In genomic region chr19:15195987-15196682, GRCh38 we compare ENCODE assay signal across 8 cellular contexts. TPM values are rescaled to one million over a fixed set of nuclear protein-coding genes. Genes with fewer than 3 reads are reported as not detected.
DNase-seq lines count a peak whose midpoint lies in the region; ATAC-seq, FAIRE-seq and TF ChIP-seq lines count a peak whose summit lies in the region.

No MANE protein-coding gene starts in this region.

- no peak overlapping the region for H3K14ac ChIP-seq in H1 (ENCODE audit: insufficient read length)

- no peak overlapping the region for H3K23ac ChIP-seq in H1 (ENCODE audit: insufficient read length)

- H3K9ac ChIP-seq in H1 (replicated peaks in 1 of 4; ENCODE audit: extremely low read depth in 1 of 4, low read depth in 3 of 4, low read length in 3 of 4) = no peak overlapping the region

- H3K4me3 ChIP-seq in H1 (ENCODE audit: extremely low read depth in 1 of 4, insufficient read depth in 2 of 4, low read depth in 3 of 4, low read length in 4 of 4) (peak overlapping the region; percentile 49 to 80 (median 56); a peak in 7 of 8 replicates), ovary (peak overlapping the region; percentile 25)

- peaks cover 6 to 38% of the 10 kb centered on the region in 2 experiments for H4K20me1 ChIP-seq in H1 (replicated peaks in 1 of 2; ENCODE audit: control insufficient read depth in 1 of 2, insufficient read depth in 2 of 2, low read length in 2 of 2)

- DNase-seq in DMS79 (lab: John Stamatoyannopoulos, UW) (peak; percentile 86), NCI-H1417 treated with DMSO at 0.1 percent for 48 hours (lab: John Stamatoyannopoulos, UW) (peak; percentile 13), H1 (ENCODE audit: low read depth in 1 of 2, low spot score in 2 of 2) (peak in 1 of 2 experiments; percentile 98), ovary (peak in 1 of 5 donors; percentile 48), middle frontal gyrus (ENCODE audit: extremely low spot score, low spot score) (no peak), SHP77 (lab: John Stamatoyannopoulos, UW) (no peak)

- POLR2A ChIA-PET in H1 (lab: Charles Lee; ENCODE audit: partially characterized antibody) = interaction anchor here (0.6 to 7.1 kb wide), 24 partner anchors 9 to 182 kb away, joined by 3 to 58 read pairs (median 4); partner anchors contain the start of gene EPHX3

- H3K9me3 ChIP-seq in H1 (ENCODE audit: insufficient read depth in 2 of 2, low read depth in 1 of 2, low read length in 1 of 2) (no peaks in the 10 kb centered on the region), ovary (no peaks in the 10 kb centered on the region)

- no peak overlapping the region for H3K56ac ChIP-seq in H1 (replicated peaks; ENCODE audit: insufficient read length, low read depth, low read length)

- no peak overlapping the region for H2BK15ac ChIP-seq in H1 (ENCODE audit: low read length)

- no peak for TF ChIP-seq POLR2A in H1 (IDR thresholded peaks at IDR 0.05; ENCODE audit: control extremely low read depth in 1 of 2, low read depth in 2 of 2, low read length in 2 of 2)
- no peak for TF ChIP-seq POLR2A in ovary (IDR thresholded peaks at IDR 0.05)

- no peak overlapping the region for H3K27ac ChIP-seq in H1 (ENCODE audit: low read depth, low read length)
- no peak overlapping the region for H3K27ac ChIP-seq in ovary

- H3K4me1 ChIP-seq in H1 (replicated peaks in 1 of 4; ENCODE audit: control insufficient read depth in 3 of 4, insufficient read depth in 4 of 4, low read length in 3 of 4) = peaks cover 4 to 15% (median 10%) of the 10 kb centered on the region in 4 experiments
- H3K4me1 ChIP-seq in ovary (ENCODE audit: insufficient read depth) = no peaks in the 10 kb centered on the region

- H3K4ac ChIP-seq in H1 (replicated peaks; ENCODE audit: insufficient read length, low read depth, low read length) = no peak overlapping the region

- peak overlapping the region; percentile 77 for H4K5ac ChIP-seq in H1 (ENCODE audit: insufficient read length, low read depth, low read length)

- H3K36me3 ChIP-seq in H1 (ENCODE audit: control insufficient read depth in 2 of 4, insufficient read depth in 4 of 4, low read length in 3 of 4) (peaks cover 7 to 39% (median 24%) of the 10 kb centered on the region in 4 experiments; a peak in 7 of 8 replicates), ovary (no peaks in the 10 kb centered on the region)

- H3K23me2 ChIP-seq in H1 (ENCODE audit: low read depth, low read length) = peaks cover 10% of the 10 kb centered on the region

- H3K27me3 ChIP-seq in H1 (replicated peaks in 1 of 4; ENCODE audit: control insufficient read depth in 3 of 4, extremely low read depth in 1 of 4, insufficient read depth in 3 of 4, low read length in 3 of 4) (no peaks in the 10 kb centered on the region; a peak in 1 of 7 replicates), ovary (no peaks in the 10 kb centered on the region)

- peaks cover 14% of the 10 kb centered on the region for H3K79me1 ChIP-seq in H1 (ENCODE audit: low read depth, low read length)

- peak overlapping the region; percentile 71 to 77 for H3K4me2 ChIP-seq in H1 (ENCODE audit: insufficient read depth in 1 of 2, low read depth in 2 of 2, low read length in 2 of 2)

- no peak for ATAC-seq in GM18517 (IDR thresholded peaks at IDR 0.05; ENCODE audit: unreplicated experiment)
- no peak for ATAC-seq in GM21423 (IDR thresholded peaks at IDR 0.05; ENCODE audit: unreplicated experiment)

- no peak overlapping the region for H2BK5ac ChIP-seq in H1 (ENCODE audit: low read depth, low read length)

- intact Hi-C loops in ovary (cut with DNase I) = loop anchor here in 1 of 4 donors (5.0 kb wide), 1 partner anchor 56 kb away; no protein-coding TSS in a partner anchor

- peak in 1 of 2 experiments; percentile 60; a peak in 1 of 3 replicates for TF ChIP-seq EP300 in H1 (IDR thresholded peaks at IDR 0.05; ENCODE audit: borderline replicate concordance in 1 of 2, low read depth in 2 of 2, low read length in 2 of 2)
- TF ChIP-seq EP300 in ovary (IDR thresholded peaks at IDR 0.05) = no peak

- no peak for TF ChIP-seq RAD21 in H1 (IDR thresholded peaks at IDR 0.05 in 1 of 2, conservative IDR thresholded peaks at IDR 0.05 in 1 of 2; ENCODE audit: low read depth in 2 of 2, low read length in 2 of 2)

- 13% methylated on average over 8 of the region's 34 CpGs; no CpG with 5 or more reads in 1 of the 2 experiments for whole genome bisulfite sequencing in H1 (ENCODE audit: extremely low coverage in 1 of 2, insufficient coverage in 1 of 2, insufficient read length in 1 of 2, insufficient replicate concordance in 2 of 2, low coverage in 1 of 2, low lambda C conversion rate in 2 of 2, missing lambda C conversion rate in 1 of 2), 2 experiments
- WGBS in ovary, 3 donors = 26 to 35% (median 32%) methylated on average over 34 of the region's 34 CpGs

- no peak overlapping the region for H2BK120ac ChIP-seq in H1 (replicated peaks; ENCODE audit: low read depth, low read length)

- CTCF ChIA-PET in H1 (lab: Charles Lee; ENCODE audit: partially characterized antibody) = interaction anchor here (0.8 to 3.3 kb wide), 15 partner anchors 13 to 95 kb away, joined by 3 to 11 read pairs (median 4); no protein-coding TSS in a partner anchor

- no peak overlapping the region for H3K18ac ChIP-seq in H1 (ENCODE audit: extremely low read depth, low read length)

- no peak overlapping the region for H2AK5ac ChIP-seq in H1 (ENCODE audit: low read depth, low read length)

- no peak for TF ChIP-seq CTCF in H1 (IDR thresholded peaks at IDR 0.05; ENCODE audit: control extremely low read depth in 1 of 3, insufficient read depth in 1 of 3, low read depth in 1 of 3, low read length in 3 of 3)
- no peak for TF ChIP-seq CTCF in ovary (IDR thresholded peaks at IDR 0.05)

- FAIRE-seq in H1 (lab: Jason Lieb, UNC) = no peak

- H4K91ac ChIP-seq in H1 (replicated peaks; ENCODE audit: insufficient read length, low read length) = no peak overlapping the region

- no peak overlapping the region for H2AFZ ChIP-seq in H1 (ENCODE audit: low read length)

- peaks cover 6 to 46% of the 10 kb centered on the region in 2 experiments; a peak in 3 of 4 replicates for H3K79me2 ChIP-seq in H1 (ENCODE audit: control insufficient read depth in 1 of 2, insufficient read depth in 2 of 2, low read length in 2 of 2)

- H2BK20ac ChIP-seq in H1 (ENCODE audit: low read length) = no peak overlapping the region

- no peak overlapping the region for H2BK12ac ChIP-seq in H1 (ENCODE audit: low read depth, low read length)

- H4K8ac ChIP-seq in H1 (ENCODE audit: extremely low read depth, insufficient read depth, low read length) = no peak overlapping the region

TF ChIP-seq in H1, 55 proteins besides CTCF, POLR2A, EP300 and RAD21 (continues in another document):
- no peak for TF ChIP-seq SUZ12 (IDR thresholded peaks at IDR 0.05; ENCODE audit: low read length)
- TF ChIP-seq BRCA1 (IDR thresholded peaks at IDR 0.05; ENCODE audit: low read depth, low read length) = no peak
- TF ChIP-seq BACH1 (IDR thresholded peaks at IDR 0.05; ENCODE audit: low read length) = no peak
- TF ChIP-seq TEAD4 (IDR thresholded peaks at IDR 0.05; ENCODE audit: low read depth, low read length) = no peak
- no peak for TF ChIP-seq E2F6 (IDR thresholded peaks at IDR 0.05)
- no peak for TF ChIP-seq RNF2 (IDR thresholded peaks at IDR 0.05; ENCODE audit: borderline replicate concordance, low read depth, low read length, missing control alignments, poor library complexity, severe bottlenecking)
- no peak for TF ChIP-seq ATF2 (IDR thresholded peaks at IDR 0.05; ENCODE audit: low read length)
- no peak for TF ChIP-seq CTBP2 (IDR thresholded peaks at IDR 0.05; ENCODE audit: borderline replicate concordance, insufficient read depth, insufficient read length, low read length)
- no peak for TF ChIP-seq SIRT6 (IDR thresholded peaks at IDR 0.05; ENCODE audit: low read length)

RNA-seq across cellular contexts. Expression of gene NOTCH3, which starts 4.7 kb away (rescaled TPM):
- 107 and 111 TPM in 2 replicates for total RNA-seq in H1 (2021; fragmentation: NEBNext Ultra II Directional; extraction: Animal tissue kit (Norgen Biotek cat#: 25700))
- polyA plus RNA-seq in H1 (2011; rRNA removed) = 37.5 and 65.9 TPM in 2 replicates
- 27.5 TPM for polyA plus RNA-seq in H1 (2011; cell fraction: cytosol; rRNA removed)
- polyA plus RNA-seq in H1 (2011; cell fraction: nucleus; rRNA removed) = 90.3 TPM
- 38.0 to 79.1 TPM (median 69.0 TPM) in 4 replicates for polyA plus RNA-seq in H1 (2012, experiment 1 of 2)
- 38.3 TPM for polyA plus RNA-seq in H1 (2012, experiment 2 of 2)
- polyA plus RNA-seq in H1 (2013, experiment 1 of 2) = 77.9 TPM
- 64.5 TPM for polyA plus RNA-seq in H1 (2013, experiment 2 of 2)
- polyA minus RNA-seq in H1 (2011; rRNA and poly(A)+ RNA removed) = 117 and 119 TPM in 2 replicates
- polyA minus RNA-seq in H1 (2011; cell fraction: cytosol; rRNA and poly(A)+ RNA removed) = 145 TPM
- polyA minus RNA-seq in H1 (2011; cell fraction: nucleus; rRNA and poly(A)+ RNA removed) = 87.8 TPM
- total RNA-seq in ovary = 10 to 100 TPM in 5 of 7 donors, 1 to 10 TPM in 2; 6.1 to 47.6 (median 17.9) TPM
- polyA plus RNA-seq in ovary = 10 to 100 TPM; 17.9 to 23.5 TPM

RNA-seq across cellular contexts. Expression of gene EPHX3, which starts 36.1 kb away (rescaled TPM):
- total RNA-seq in H1 (2021; fragmentation: NEBNext Ultra II Directional; extraction: Animal tissue kit (Norgen Biotek cat#: 25700)) = 30.2 and 30.9 TPM in 2 replicates
- 47.6 and 67.5 TPM in 2 replicates for polyA plus RNA-seq in H1 (2011; rRNA removed)
- 24.1 TPM for polyA plus RNA-seq in H1 (2011; cell fraction: cytosol; rRNA removed)
- polyA plus RNA-seq in H1 (2011; cell fraction: nucleus; rRNA removed) = 51.8 TPM
- 25.8 to 35.8 TPM (median 34.5 TPM) in 4 replicates for polyA plus RNA-seq in H1 (2012, experiment 1 of 2)
- polyA plus RNA-seq in H1 (2012, experiment 2 of 2) = 44.5 TPM
- 39.3 TPM for polyA plus RNA-seq in H1 (2013, experiment 1 of 2)
- 42.0 TPM for polyA plus RNA-seq in H1 (2013, experiment 2 of 2)
- 25.4 and 38.4 TPM in 2 replicates for polyA minus RNA-seq in H1 (2011; rRNA and poly(A)+ RNA removed)
- 11.8 TPM for polyA minus RNA-seq in H1 (2011; cell fraction: cytosol; rRNA and poly(A)+ RNA removed)
- 14.0 TPM for polyA minus RNA-seq in H1 (2011; cell fraction: nucleus; rRNA and poly(A)+ RNA removed)
- under 1 TPM in 6 of 7 donors, not detected in 1; 0.24 to 0.89 (median 0.49) TPM for total RNA-seq in ovary
- under 1 TPM; 0.30 to 0.67 TPM for polyA plus RNA-seq in ovary

Comparison
In these comparisons a context has a peak if more than half of its experiments do, and no peak if none do; other contexts are left out.
1. DNase-seq: peak in DMS79 (single experiment) and NCI-H1417 treated with DMSO at 0.1 percent for 48 hours (single experiment); none in middle frontal gyrus (single experiment) and SHP77 (0 of 2).
2. RNA of gene EPHX3, which starts 36.1 kb away (total RNA-seq): 30.2 to 30.9 TPM in H1; 0.24 to 0.89 TPM in ovary; every median in the first group is over 10 times any median in the second.